Comparison of ENCODE assay signal across 10 cellular contexts in the genomic region with DNA sequence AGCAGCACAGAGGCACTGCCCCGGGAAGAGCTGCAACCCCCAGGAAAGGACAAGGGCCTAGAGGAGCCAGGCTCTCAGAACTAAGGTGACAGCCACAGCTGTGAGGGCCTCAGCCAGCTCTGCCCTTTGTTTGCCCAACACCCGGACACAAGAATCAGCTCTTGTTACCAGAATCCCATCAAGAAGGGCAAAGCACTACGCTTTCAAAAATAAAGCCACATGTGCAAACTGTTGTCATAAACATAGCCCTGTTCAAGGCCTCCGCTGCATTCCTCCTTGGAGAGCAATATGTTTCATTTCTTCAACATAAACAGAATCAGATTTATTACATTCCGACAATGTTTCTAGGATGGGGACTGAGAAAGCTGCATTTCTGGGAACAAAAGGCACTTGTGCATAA.
DNase-seq lines count a peak whose midpoint lies in the region; ATAC-seq and TF ChIP-seq lines count a peak whose summit lies in the region.
"Had no signal": no experiment of that assay in that cellular context is flagged by ENCODE, and none has a peak within 500 bp of the region (broad histone marks: within the 10 kb centered on the region; RNA-seq: fewer than 3 reads in every experiment).

No MANE protein-coding gene starts in this region.

- H3K4me1 ChIP-seq in adrenal gland (replicated peaks in 1 of 2) (peaks cover 41 to 76% of the 10 kb centered on the region in 2 donors), heart right ventricle (peaks cover 36 to 100% (median 80%) of the 10 kb centered on the region in 9 donors)

- intact Hi-C loops in adrenal gland (cut with DNase I): no loop called here
- intact Hi-C loops in heart right ventricle (cut with DNase I): loop anchor here in 2 of 10 donors (5.0 to 10.0 kb wide), 2 partner anchors 58 to 60 kb away; no protein-coding TSS in a partner anchor

- H3K27me3 ChIP-seq in adrenal gland (no peaks in the 10 kb centered on the region), heart right ventricle (no peaks in the 10 kb centered on the region)

- TF ChIP-seq POLR2A in adrenal gland (IDR thresholded peaks at IDR 0.05): no peak

- H3K27ac ChIP-seq in adrenal gland (peak overlapping the region in 4 of 5 donors; percentile 54 to 81 (median 80)), heart right ventricle (peak overlapping the region in 9 of 10 donors; percentile 71 to 93 (median 79))

- WGBS in adrenal gland, 4 donors: 46 to 58% (median 51%) methylated on average over 5 of the region's 5 CpGs
- WGBS in heart right ventricle, 2 donors: 51 to 59% methylated on average over 5 of the region's 5 CpGs

- H3K4me3 ChIP-seq in adrenal gland: no peak overlapping the region
- peak overlapping the region in 7 of 10 donors; percentile 14 to 43 (median 27) for H3K4me3 ChIP-seq in heart right ventricle

- ATAC-seq in heart right ventricle: no peak

- DNase-seq in AG20443 (ENCODE audit: low spot score) (peak; percentile 49), adrenal gland (peak in 1 of 7 donors; percentile 45), heart right ventricle (no peak), pons (ENCODE audit: low spot score) (peak; percentile 87), SKM-1 (lab: John Stamatoyannopoulos, UW; ENCODE audit: unreplicated experiment) (no peak), SIG-M5 treated with dmso at 0.1 percent for 504 hours (lab: John Stamatoyannopoulos, UW; ENCODE audit: unreplicated experiment) (no peak), UCSD-AML1 (lab: John Stamatoyannopoulos, UW; ENCODE audit: unreplicated experiment) (no peak)
- no peak for DNase-seq in activated CD4-positive, CD25-positive, alpha-beta regulatory T cell (lab: John Stamatoyannopoulos, UW)
- DNase-seq: COR-L47, NCI-H187 treated with DMSO at 0.1 percent for 48 hours had no signal

- no peaks in the 10 kb centered on the region for H3K36me3 ChIP-seq in adrenal gland (replicated peaks in 1 of 2)
- no peaks in the 10 kb centered on the region for H3K36me3 ChIP-seq in heart right ventricle

- H3K9me3 ChIP-seq in adrenal gland (replicated peaks in 1 of 3): no peaks in the 10 kb centered on the region
- H3K9me3 ChIP-seq in heart right ventricle: no peaks in the 10 kb centered on the region

- TF ChIP-seq CTCF in adrenal gland (IDR thresholded peaks at IDR 0.05): no peak
- TF ChIP-seq CTCF in heart right ventricle (IDR thresholded peaks at IDR 0.05): no peak

Comparison
In these comparisons a context has a peak if more than half of its experiments do, and no peak if none do; other contexts are left out.
1. DNase-seq: peak in AG20443 (single experiment) and pons (single experiment); none in heart right ventricle (0 of 2), activated CD4-positive, CD25-positive, alpha-beta regulatory T cell (0 of 4), SKM-1 (single experiment), SIG-M5 treated with dmso at 0.1 percent for 504 hours (single experiment) and UCSD-AML1 (single experiment).
2. H3K4me3 ChIP-seq: peak in heart right ventricle (7 of 10); none in adrenal gland (0 of 4).